17 cellular contexts compared by ENCODE assay signal in genomic region chr17:83178533-83179201, GRCh38.
DNase-seq lines count a peak whose midpoint lies in the region; ATAC-seq and TF ChIP-seq lines count a peak whose summit lies in the region.
"Had no signal": no experiment of that assay in that cellular context is flagged by ENCODE, and none has a peak within 500 bp of the region (broad histone marks: within the 10 kb centered on the region; RNA-seq: fewer than 3 reads in every experiment).

No MANE protein-coding gene starts in this region.

- H3K27me3 ChIP-seq in right atrium auricular region, result no peaks in the 10 kb centered on the region
- H3K27me3 ChIP-seq: upper lobe of left lung had no signal

- H3K27ac ChIP-seq in HEK293 (ENCODE audit: extremely low read depth, low read depth, low read length) (no peak overlapping the region), right atrium auricular region (no peak overlapping the region)
- H3K27ac ChIP-seq: A549, upper lobe of left lung had no signal

- POLR2A ChIA-PET in HEK293 (lab: Yijun Ruan, JAX), result no interaction called here
- POLR2A ChIA-PET in GM10248 (lab: Yijun Ruan, JAX), result no interaction called here

- TF ChIP-seq CTCF in HEK293 (tag by site-specific recombination; IDR thresholded peaks at IDR 0.05), result no peak
- no peak for TF ChIP-seq CTCF in right atrium auricular region (IDR thresholded peaks at IDR 0.05)
- TF ChIP-seq CTCF in osteocyte (IDR thresholded peaks at IDR 0.05), result no peak
- no peak for TF ChIP-seq CTCF in GM10248 (IDR thresholded peaks at IDR 0.05; ENCODE audit: control extremely low read depth, extremely low read depth, low read depth, missing control alignments)

- H3K4me1 Mint-ChIP-seq in osteocyte (ENCODE audit: unreplicated experiment), result peaks cover 49% of the 10 kb centered on the region

- H3K9me3 Mint-ChIP-seq in osteocyte (ENCODE audit: unreplicated experiment), result no peaks in the 10 kb centered on the region
- H3K9me3 Mint-ChIP-seq: activated T-cell treated with anti-CD3 and anti-CD28 coated beads, Interleukin-2, amount 50 U/mL, for 4 hours; CD4-positive, alpha-beta T cell; central memory CD8-positive, alpha-beta T cell; stimulated activated effector memory CD8-positive, alpha-beta T cell treated with anti-CD3 and anti-CD28 coated beads, Interleukin-12 subunit alpha, Interleukin-12 subunit beta, amount 100 ng/mL, for 72 hours had no signal

- H3K36me3 ChIP-seq in HEK293 (ENCODE audit: control insufficient read depth in 2 of 2, insufficient read depth in 1 of 2, low read length in 2 of 2), result no peaks in the 10 kb centered on the region
- H3K36me3 ChIP-seq in right atrium auricular region, result no peaks in the 10 kb centered on the region
- H3K36me3 ChIP-seq: HAP-1, upper lobe of left lung had no signal

- CTCF ChIA-PET in HEK293 (lab: Yijun Ruan, JAX), result interaction anchor here (0.6 to 1.2 kb wide), 2 partner anchors 48 to 52 kb away, joined by 3 to 4 read pairs; no protein-coding TSS in a partner anchor
- CTCF ChIA-PET in GM10248 (lab: Yijun Ruan, JAX), result interaction anchor here (1.3 kb wide), 1 partner anchor 15 kb away, joined by 4 read pairs; no protein-coding TSS in a partner anchor

- H3K27ac Mint-ChIP-seq in osteocyte (ENCODE audit: unreplicated experiment), result no peak overlapping the region
- H3K27ac Mint-ChIP-seq: CD4-positive, alpha-beta T cell; stimulated activated effector memory CD8-positive, alpha-beta T cell treated with anti-CD3 and anti-CD28 coated beads, Interleukin-12 subunit alpha, Interleukin-12 subunit beta, amount 100 ng/mL, for 72 hours had no signal

- DNase-seq in NCI-H1105 (lab: John Stamatoyannopoulos, UW), result peak; percentile 57
- DNase-seq in NCI-H1105 treated with DMSO at 0.1 percent for 48 hours (lab: John Stamatoyannopoulos, UW), result no peak
- DNase-seq in right atrium auricular region (ENCODE audit: low spot score), result peak; percentile 51
- peak; percentile 84 for DNase-seq in osteocyte (ENCODE audit: extremely low spot score, unreplicated experiment)
- no peak for DNase-seq in GM10248 (ENCODE audit: extremely low spot score)
- no peak for DNase-seq in activated CD4-positive, alpha-beta T cell treated with anti-CD3 and anti-CD28 coated beads, Interleukin-2, amount 50 U/mL, for 4 hours
- DNase-seq: activated CD4-positive, alpha-beta T cell treated with anti-CD3 and anti-CD28 coated beads for 1 hour; activated T-cell treated with anti-CD3 and anti-CD28 coated beads, Interleukin-2, amount 50 U/mL, for 4 hours; foreskin fibroblast had no signal

- peaks cover 6% of the 10 kb centered on the region for H3K36me3 Mint-ChIP-seq in osteocyte (ENCODE audit: unreplicated experiment)
- H3K36me3 Mint-ChIP-seq: stimulated activated effector memory CD8-positive, alpha-beta T cell treated with anti-CD3 and anti-CD28 coated beads, Interleukin-12 subunit alpha, Interleukin-12 subunit beta, amount 100 ng/mL, for 72 hours had no signal

- ATAC-seq in GM18867 (IDR thresholded peaks at IDR 0.05; ENCODE audit: unreplicated experiment), result no peak
- ATAC-seq: A549; activated T-cell treated with anti-CD3 and anti-CD28 coated beads, Interleukin-2, amount 50 U/mL, for 4 hours; stimulated activated effector memory CD8-positive, alpha-beta T cell treated with anti-CD3 and anti-CD28 coated beads, Interleukin-12 subunit alpha, Interleukin-12 subunit beta, amount 100 ng/mL, for 72 hours had no signal

- H3K9me3 ChIP-seq in HEK293 (ENCODE audit: control insufficient read depth, insufficient read depth, low read depth, low read length) (no peaks in the 10 kb centered on the region), right atrium auricular region (no peaks in the 10 kb centered on the region)
- H3K9me3 ChIP-seq: A549, HAP-1, upper lobe of left lung had no signal

- H3K4me3 ChIP-seq in HEK293 (ENCODE audit: low read depth, low read length) (no peak overlapping the region), right atrium auricular region (no peak overlapping the region)
- H3K4me3 ChIP-seq: A549, HAP-1, upper lobe of left lung had no signal

- H3K4me1 ChIP-seq in HEK293 (ENCODE audit: control insufficient read depth, insufficient read depth, low read length), result peaks cover 5% of the 10 kb centered on the region
- H3K4me1 ChIP-seq in right atrium auricular region, result peaks cover 0 to 9% of the 10 kb centered on the region in 2 donors
- H3K4me1 ChIP-seq: HAP-1 had no signal

- H3K4me3 Mint-ChIP-seq in osteocyte (ENCODE audit: unreplicated experiment), result no peak overlapping the region
- H3K4me3 Mint-ChIP-seq: activated T-cell treated with anti-CD3 and anti-CD28 coated beads, Interleukin-2, amount 50 U/mL, for 4 hours; CD4-positive, alpha-beta T cell; central memory CD8-positive, alpha-beta T cell; stimulated activated effector memory CD8-positive, alpha-beta T cell treated with anti-CD3 and anti-CD28 coated beads, Interleukin-12 subunit alpha, Interleukin-12 subunit beta, amount 100 ng/mL, for 72 hours had no signal

- H3K27me3 Mint-ChIP-seq in osteocyte (ENCODE audit: unreplicated experiment), result no peaks in the 10 kb centered on the region
- H3K27me3 Mint-ChIP-seq: CD4-positive, alpha-beta T cell; central memory CD8-positive, alpha-beta T cell had no signal

TF ChIP-seq in HEK293, 187 proteins besides CTCF, POLR2A, EP300 and RAD21:
- TF ChIP-seq ZNF513 (tag by site-specific recombination; IDR thresholded peaks at IDR 0.05) (no peak), ZBTB17 (tag by site-specific recombination; IDR thresholded peaks at IDR 0.05) (peak; percentile 22; the same call in 1 of the 2 replicates), ZNF561 (tag by site-specific recombination; IDR thresholded peaks at IDR 0.05; ENCODE audit: borderline replicate concordance) (no peak), GLIS1 (tag by site-specific recombination; IDR thresholded peaks at IDR 0.05) (peak; percentile 68)

Comparison
In these comparisons a context has a peak if more than half of its experiments do, and no peak if none do; other contexts are left out.
1. DNase-seq: peak in NCI-H1105 (single experiment), right atrium auricular region (single experiment) and osteocyte (single experiment); none in NCI-H1105 treated with DMSO at 0.1 percent for 48 hours (single experiment), GM10248 (single experiment) and activated CD4-positive, alpha-beta T cell treated with anti-CD3 and anti-CD28 coated beads, Interleukin-2, amount 50 U/mL, for 4 hours (0 of 2).